ENCODE assay signal across 8 cellular contexts in genomic region chr9:35690447-35691324, GRCh38. TPM values are rescaled to one million over a fixed set of nuclear protein-coding genes. Genes with fewer than 3 reads are reported as not detected.
DNase-seq lines count a peak whose midpoint lies in the region; ATAC-seq and TF ChIP-seq lines count a peak whose summit lies in the region.

No MANE protein-coding gene starts in this region.

- H3K4me1 ChIP-seq in right lobe of liver = peaks cover 0 to 2% (median 0%) of the 10 kb centered on the region in 4 donors

- DNase-seq in GDM1 (lab: John Stamatoyannopoulos, UW) (peak; percentile 47), MV-4-11 (lab: John Stamatoyannopoulos, UW) (peak; percentile 1), right lobe of liver (peak; percentile 63 to 70 (median 68))
- peak; percentile 16 to 25 for DNase-seq in activated CD4-positive, alpha-beta T cell treated with anti-CD3 and anti-CD28 coated beads, Interleukin-2, amount 50 U/mL, for 4 hours
- peak; percentile 14 for DNase-seq in effector CD8-positive, alpha-beta T cell (lab: John Stamatoyannopoulos, UW)
- DNase-seq in stimulated activated CD8-positive, alpha-beta memory T cell treated with anti-CD3 and anti-CD28 coated beads, Interleukin-12 subunit alpha, Interleukin-12 subunit beta, amount 100 ng/mL, for 4 hours (ENCODE audit: low read depth) = peak; percentile 19

- peaks cover 0 to 1% (median 0%) of the 10 kb centered on the region in 4 donors for H3K36me3 ChIP-seq in right lobe of liver

- H3K4me3 ChIP-seq in right lobe of liver = peak overlapping the region; percentile 57 to 68 (median 63)

- ATAC-seq in right lobe of liver = peak; percentile 70 to 79 (median 74)
- no peak for ATAC-seq in HG02884 (IDR thresholded peaks at IDR 0.05; ENCODE audit: unreplicated experiment)
- ATAC-seq in GM19463 (IDR thresholded peaks at IDR 0.05; ENCODE audit: unreplicated experiment) = no peak

- H3K9me3 ChIP-seq in right lobe of liver = no peaks in the 10 kb centered on the region

- H3K27ac ChIP-seq in right lobe of liver = peak overlapping the region; percentile 62 to 80 (median 71)

- peak; percentile 23 for TF ChIP-seq POLR2A in right lobe of liver (IDR thresholded peaks at IDR 0.05)

- intact Hi-C loops in right lobe of liver (cut with DNase I) = no loop called here

- no peaks in the 10 kb centered on the region for H3K27me3 ChIP-seq in right lobe of liver

- WGBS in right lobe of liver (ENCODE audit: insufficient coverage, low coverage, low lambda C conversion rate, missing lambda C conversion rate) = 2% methylated on average over 40 of the region's 73 CpGs

- TF ChIP-seq CTCF in right lobe of liver (IDR thresholded peaks at IDR 0.05) = no peak

RNA-seq across cellular contexts. Expression of gene TPM2, which starts 1.0 kb away (rescaled TPM):
- total RNA-seq in right lobe of liver = 10 to 100 TPM in 4 of 6 experiments, 1 to 10 TPM in 2; 4.7 to 23.3 (median 12.4) TPM

RNA-seq across cellular contexts. Expression of gene CA9, which starts 17.0 kb away (rescaled TPM):
- 1 to 10 TPM in 1 of 6 experiments, under 1 TPM in 4, not detected in 1; 0.64 to 1.6 (median 0.93) TPM for total RNA-seq in right lobe of liver

RNA-seq across cellular contexts. Expression of gene ARHGEF39, which starts 25.7 kb away (rescaled TPM):
- 1 to 10 TPM in 1 of 6 experiments, under 1 TPM in 5; 0.11 to 3.6 (median 0.43) TPM for total RNA-seq in right lobe of liver

RNA-seq across cellular contexts. Expression of gene CCDC107, which starts 32.6 kb away (rescaled TPM):
- 10 to 100 TPM; 10.0 to 24.2 (median 15.3) TPM for total RNA-seq in right lobe of liver

RNA-seq across cellular contexts. Expression of gene RMRP, which starts 32.9 kb away (rescaled TPM):
- over 10,000 TPM in 2 of 6 experiments, 1,000 to 10,000 TPM in 4; 1,534 to 17,791 (median 6,650) TPM for total RNA-seq in right lobe of liver

Comparison
In these comparisons a context has a peak if more than half of its experiments do, and no peak if none do; other contexts are left out.
1. DNase-seq: peak in every context shown above with its lines; median percentile 68 in right lobe of liver; 47 in GDM1; 20 in activated CD4-positive, alpha-beta T cell treated with anti-CD3 and anti-CD28 coated beads, Interleukin-2, amount 50 U/mL, for 4 hours; 19 in stimulated activated CD8-positive, alpha-beta memory T cell treated with anti-CD3 and anti-CD28 coated beads, Interleukin-12 subunit alpha, Interleukin-12 subunit beta, amount 100 ng/mL, for 4 hours; 14 in effector CD8-positive, alpha-beta T cell; 1 in MV-4-11.
2. ATAC-seq: peak in right lobe of liver (4 of 4); none in HG02884 (single experiment) and GM19463 (single experiment).